In the genomic region with DNA sequence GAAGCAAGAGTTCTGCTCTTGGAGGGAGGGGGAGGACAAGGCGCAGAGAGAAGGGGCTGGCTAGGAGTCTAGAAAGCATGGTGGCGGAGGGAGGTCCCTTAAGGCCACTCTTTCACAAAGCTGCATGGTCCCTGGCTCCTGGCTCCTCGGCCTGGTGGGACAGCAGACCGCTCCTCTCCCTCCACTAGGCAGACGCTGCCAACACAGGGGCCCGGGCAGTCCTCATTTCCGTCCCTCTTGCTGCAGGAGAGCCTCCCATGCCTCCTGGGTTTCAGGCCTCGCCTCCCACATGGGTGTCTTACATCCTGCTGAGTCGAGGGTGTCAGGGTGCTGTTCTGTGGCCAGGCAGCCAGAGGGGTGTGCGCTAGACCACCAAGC, we compare ENCODE assay signal across 20 cellular contexts.
DNase-seq lines count a peak whose midpoint lies in the region; ATAC-seq and TF ChIP-seq lines count a peak whose summit lies in the region.
"Had no signal": no experiment of that assay in that cellular context is flagged by ENCODE, and none has a peak within 500 bp of the region (broad histone marks: within the 10 kb centered on the region; RNA-seq: fewer than 3 reads in every experiment).

No MANE protein-coding gene starts in this region.

- H3K36me3 ChIP-seq in A673 (ENCODE audit: insufficient read depth, low read length, poor library complexity, severe bottlenecking) (no peaks in the 10 kb centered on the region), Loucy (ENCODE audit: insufficient read depth, low read length) (no peaks in the 10 kb centered on the region), lower lobe of right lung (no peaks in the 10 kb centered on the region), sigmoid colon (no peaks in the 10 kb centered on the region), tibial nerve (no peaks in the 10 kb centered on the region)
- H3K36me3 ChIP-seq: vagina had no signal

- H3K27me3 ChIP-seq in A673 (replicated peaks; ENCODE audit: insufficient read depth, low read depth, low read length, poor library complexity): no peaks in the 10 kb centered on the region
- H3K27me3 ChIP-seq in Loucy (ENCODE audit: insufficient read depth, low read length, poor library complexity, severe bottlenecking): no peaks in the 10 kb centered on the region
- H3K27me3 ChIP-seq in lower lobe of right lung (ENCODE audit: low read depth): no peaks in the 10 kb centered on the region
- H3K27me3 ChIP-seq in sigmoid colon: no peaks in the 10 kb centered on the region
- no peaks in the 10 kb centered on the region for H3K27me3 ChIP-seq in tibial nerve
- H3K27me3 ChIP-seq: vagina had no signal

- POLR2A ChIA-PET in A673 (lab: Charles Lee; ENCODE audit: low non-redundant PET): no interaction called here

- no peak overlapping the region for H3K9ac ChIP-seq in Loucy (ENCODE audit: low read depth, low read length, poor library complexity, severe bottlenecking)

- CTCF ChIA-PET in A673 (lab: Charles Lee): no interaction called here

- no TSS peak for BruUV-seq in A673 (replicated peaks; lab: Mats Ljungman, UMichigan)

- H3K4me3 ChIP-seq in A673 (ENCODE audit: low read depth, low read length, poor library complexity, severe bottlenecking) (no peak overlapping the region), Loucy (ENCODE audit: low read length, poor library complexity, severe bottlenecking) (no peak overlapping the region), lower lobe of right lung (no peak overlapping the region), sigmoid colon (peak overlapping the region in 1 of 4 donors; percentile 3), tibial nerve (no peak overlapping the region)
- H3K4me3 ChIP-seq: mucosa of descending colon, vagina had no signal

- H3K9me3 ChIP-seq in A673 (ENCODE audit: low read depth, low read length, poor library complexity, severe bottlenecking) (no peaks in the 10 kb centered on the region), Loucy (ENCODE audit: insufficient read depth, low read depth, low read length) (no peaks in the 10 kb centered on the region), lower lobe of right lung (no peaks in the 10 kb centered on the region), sigmoid colon (no peaks in the 10 kb centered on the region), tibial nerve (no peaks in the 10 kb centered on the region)
- H3K9me3 ChIP-seq: mucosa of descending colon, vagina had no signal

- H3K27ac ChIP-seq in A673 (ENCODE audit: low read depth, low read length, poor library complexity, severe bottlenecking) (peak overlapping the region; percentile 4), lower lobe of right lung (peak overlapping the region; percentile 80), sigmoid colon (peak overlapping the region; percentile 87 to 98 (median 96)), tibial nerve (no peak overlapping the region)
- H3K27ac ChIP-seq: vagina had no signal

- H3K9me2 ChIP-seq in Loucy (replicated peaks; ENCODE audit: low read depth, low read length): no peaks in the 10 kb centered on the region

- H2AFZ ChIP-seq in Loucy (ENCODE audit: low read length): no peak overlapping the region

- WGBS in sigmoid colon, 2 donors: 85% methylated on average over 10 of the region's 10 CpGs
- 77 to 88% methylated on average over 8 to 10 of the region's 10 CpGs for WGBS in tibial nerve, 2 donors

- TF ChIP-seq POLR2A in sigmoid colon (IDR thresholded peaks at IDR 0.05) (no peak), tibial nerve (IDR thresholded peaks at IDR 0.05) (no peak)

- H3K4me1 ChIP-seq in A673 (ENCODE audit: insufficient read depth, low read length, poor library complexity, severe bottlenecking) (peaks cover 19% of the 10 kb centered on the region), Loucy (ENCODE audit: insufficient read depth, low read length, poor library complexity, severe bottlenecking) (peaks cover 62% of the 10 kb centered on the region), lower lobe of right lung (peaks cover 93% of the 10 kb centered on the region), sigmoid colon (peaks cover 0 to 97% (median 97%) of the 10 kb centered on the region in 4 donors), tibial nerve (peaks cover 0 to 44% (median 20%) of the 10 kb centered on the region in 4 donors)

- H4K20me1 ChIP-seq in Loucy (ENCODE audit: insufficient read depth, low read length, poor library complexity, severe bottlenecking): peaks cover 9% of the 10 kb centered on the region

- intact Hi-C loops in A673 (cut with micrococcal nuclease; ENCODE audit: unreplicated experiment): no loop called here
- intact Hi-C loops in lower lobe of right lung (cut with DNase I): no loop called here
- intact Hi-C loops in sigmoid colon (cut with DNase I): loop anchor here (2.0 kb wide), 1 partner anchor 48 kb away; no protein-coding TSS in a partner anchor

- no peak for TF ChIP-seq EP300 in sigmoid colon (IDR thresholded peaks at IDR 0.05)
- TF ChIP-seq EP300 in tibial nerve (IDR thresholded peaks at IDR 0.05): no peak

- no peak for DNase-seq in A673 (ENCODE audit: low spot score)
- no peak for DNase-seq in lower lobe of right lung
- no peak for DNase-seq in sigmoid colon
- no peak for DNase-seq in SKM-1 (lab: John Stamatoyannopoulos, UW; ENCODE audit: unreplicated experiment)
- DNase-seq in tibial nerve (ENCODE audit: low spot score in 2 of 2): no peak
- no peak for DNase-seq in NCI-H510A treated with DMSO at 0.1 percent for 48 hours (lab: John Stamatoyannopoulos, UW)
- DNase-seq: activated naive CD8-positive, alpha-beta T cell treated with anti-CD3 and anti-CD28 coated beads for 36 hours; CD8-positive, alpha-beta T cell; cortex of kidney; H9; mucosa of descending colon; NCI-H146; NCI-H2171; NCI-H774; stimulated activated CD4-positive, alpha-beta T cell treated with anti-CD3 and anti-CD28 coated beads, Interleukin-2, amount 100 ng/mL, for 24 hours; stimulated activated naive CD8-positive, alpha-beta T cell treated with anti-CD3 and anti-CD28 coated beads, Interleukin-15, Interleukin-2, amounts not matched to agents 100 U/mL and 50 U/mL, for 24 hours had no signal

- H3K4me2 ChIP-seq in Loucy (ENCODE audit: low read depth, low read length, poor library complexity, severe bottlenecking): peak overlapping the region; percentile 54

- TF ChIP-seq CTCF in A673 (conservative IDR thresholded peaks at IDR 0.05; ENCODE audit: low read depth, low read length) (no peak), Loucy (conservative IDR thresholded peaks at IDR 0.05; ENCODE audit: low read length) (no peak), lower lobe of right lung (IDR thresholded peaks at IDR 0.05) (no peak), sigmoid colon (IDR thresholded peaks at IDR 0.05) (no peak), tibial nerve (IDR thresholded peaks at IDR 0.05) (no peak)

- no peaks in the 10 kb centered on the region for H3F3A ChIP-seq in Loucy (ENCODE audit: low read depth)

- H3K79me2 ChIP-seq in Loucy (ENCODE audit: insufficient read depth, low read length): peaks cover 87% of the 10 kb centered on the region

- ATAC-seq in lower lobe of right lung (no peak), SK-N-SH treated with all-trans-retinoic acid at 6 μM for 48 hours (no peak)
- ATAC-seq: activated CD4-positive, CD25-positive, alpha-beta regulatory T cell treated with anti-CD3 and anti-CD28 coated beads, Interleukin-2, amount 50 U/mL, for 24 hours; CD8-positive, alpha-beta T cell; mucosa of descending colon; stimulated activated naive CD8-positive, alpha-beta T cell treated with anti-CD3 and anti-CD28 coated beads, Interleukin-15, Interleukin-2, amounts not matched to agents 100 U/mL and 50 U/mL, for 24 hours had no signal

TF ChIP-seq in SK-N-SH treated with all-trans-retinoic acid at 6 μM for 48 hours, 23 proteins besides CTCF, POLR2A, EP300 and RAD21:
- TF ChIP-seq ZNF70 (CRISPR knock-in tag; IDR thresholded peaks at IDR 0.05) (no peak), SNAI2 (CRISPR knock-in tag; IDR thresholded peaks at IDR 0.05) (no peak), CSDC2 (CRISPR knock-in tag; IDR thresholded peaks at IDR 0.05) (no peak), ISL1 (CRISPR knock-in tag; IDR thresholded peaks at IDR 0.05) (no peak), ARNTL (CRISPR knock-in tag; IDR thresholded peaks at IDR 0.05; ENCODE audit: borderline replicate concordance, low read depth) (no peak), TCF4 (CRISPR knock-in tag; IDR thresholded peaks at IDR 0.05; ENCODE audit: borderline replicate concordance) (no peak), ESRRG (CRISPR knock-in tag; IDR thresholded peaks at IDR 0.05) (no peak)

Comparison
In these comparisons a context has a peak if more than half of its experiments do, and no peak if none do; other contexts are left out.
1. H3K27ac ChIP-seq: peak in A673 (single experiment), lower lobe of right lung (single experiment) and sigmoid colon (4 of 4); none in tibial nerve (0 of 4).